ENCODE assay signal across 36 cellular contexts in the genomic region with DNA sequence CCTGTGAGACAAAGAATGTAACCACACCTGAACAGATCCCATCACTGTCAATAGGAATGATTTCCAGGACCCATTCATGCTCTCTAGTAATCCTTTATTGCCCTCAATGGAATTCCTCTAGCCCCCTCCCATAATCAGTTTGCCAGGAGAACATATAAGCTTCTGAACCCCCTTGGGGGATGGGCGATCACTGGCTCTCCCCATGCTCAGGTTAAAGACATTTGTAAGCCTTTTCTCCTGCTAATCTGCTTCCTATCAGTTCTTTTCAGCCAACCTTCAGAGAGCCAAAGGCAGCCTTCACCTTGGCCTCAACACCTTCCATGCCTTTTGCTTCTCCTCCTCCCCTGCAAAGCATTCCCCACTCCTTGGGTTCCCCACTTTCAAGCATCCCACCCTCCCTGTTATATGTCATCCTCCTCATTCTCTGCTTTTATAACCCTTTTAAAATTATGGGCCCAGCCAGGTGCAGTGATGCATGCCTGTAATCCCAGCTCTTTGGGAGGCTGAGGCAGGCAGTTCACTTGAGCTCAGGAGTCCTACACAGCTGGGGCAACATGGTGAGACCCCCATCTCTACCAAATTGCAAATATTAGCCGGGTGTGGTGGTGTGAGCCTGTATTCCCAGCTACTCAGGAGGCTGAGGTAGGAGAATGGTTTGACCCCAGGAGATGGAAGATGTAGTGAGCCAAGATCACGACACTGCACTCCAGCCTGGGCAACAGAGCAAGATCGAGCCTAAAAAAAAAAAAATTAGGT. TPM values are rescaled to one million over a fixed set of nuclear protein-coding genes. Genes with fewer than 3 reads are reported as not detected.
"Had no signal": no experiment of that assay in that cellular context is flagged by ENCODE, and none has a peak within 500 bp of the region (broad histone marks: within the 10 kb centered on the region; RNA-seq: fewer than 3 reads in every experiment).

No MANE protein-coding gene starts in this region.

- ATAC-seq: gastrocnemius medialis; mucosa of descending colon; sciatic nerve; stimulated activated naive CD8-positive, alpha-beta T cell treated with anti-CD3 and anti-CD28 coated beads, Interleukin-15, Interleukin-2, amounts not matched to agents 100 U/mL and 50 U/mL, for 24 hours had no signal

- DNase-seq: activated CD4-positive, alpha-beta T cell treated with anti-CD3 and anti-CD28 coated beads for 4 hours; activated CD4-positive, alpha-beta T cell treated with anti-CD3 and anti-CD28 coated beads, Interleukin-2, amount 50 U/mL, for 4 hours; activated CD8-positive, alpha-beta memory T cell treated with anti-CD3 and anti-CD28 coated beads for 24 hours; activated effector memory CD4-positive, alpha-beta T cell treated with anti-CD3 and anti-CD28 coated beads, Interleukin-2, amount 50 U/mL, for 16 hours; activated naive CD4-positive, alpha-beta T cell treated with anti-CD3 and anti-CD28 coated beads, Interleukin-2, amount 10 ng/mL, durations not matched to agents 7 days and 5 days; activated naive CD8-positive, alpha-beta T cell treated with anti-CD3 and anti-CD28 coated beads, Interleukin-2, amount 10 ng/mL, durations not matched to agents 7 days and 5 days; activated T-cell treated with anti-CD3 and anti-CD28 coated beads, Interleukin-2, amount 50 U/mL, for 1 hour; cerebellar nuclear complex; colonic mucosa; dorsolateral prefrontal cortex; effector memory CD4-positive, alpha-beta T cell; erythroblast; gastrocnemius medialis; glutamatergic neuron; islet precursor cell; left ventricle myocardium inferior; mucosa of descending colon; ovary; retina; stimulated activated CD4-positive, alpha-beta T cell treated with anti-CD3 and anti-CD28 coated beads, Interleukin-12 subunit alpha, Interleukin-12 subunit beta, amount 100 ng/mL, for 4 hours; stimulated activated CD4-positive, alpha-beta T cell treated with anti-CD3 and anti-CD28 coated beads, Interleukin-4, amount 100 ng/mL, for 1 hour; stimulated activated naive CD8-positive, alpha-beta T cell treated with anti-CD3 and anti-CD28 coated beads, Interleukin-15, Interleukin-2, amounts not matched to agents 100 U/mL and 50 U/mL, for 24 hours; testis; transverse colon had no signal

- H3K36me3 ChIP-seq: ascending aorta, cardiac muscle cell, colonic mucosa, gastrocnemius medialis, left ventricle myocardium inferior, ovary, prostate gland, transverse colon had no signal

- H3K27me3 ChIP-seq: ascending aorta, cardiac muscle cell, colonic mucosa, dorsolateral prefrontal cortex, gastrocnemius medialis, ovary, testis, transverse colon had no signal

- H3K4me1 ChIP-seq: ascending aorta, colonic mucosa, gastrocnemius medialis, left ventricle myocardium inferior, testis, transverse colon had no signal

- H3K36me3 Mint-ChIP-seq: activated naive CD4-positive, alpha-beta T cell treated with anti-CD3 and anti-CD28 coated beads, Interleukin-2, amount 10 ng/mL, durations not matched to agents 7 days and 5 days; activated naive CD8-positive, alpha-beta T cell treated with anti-CD3 and anti-CD28 coated beads, Interleukin-2, amount 10 ng/mL, durations not matched to agents 7 days and 5 days; brain had no signal

- H3K9me3 ChIP-seq: colonic mucosa, gastrocnemius medialis, prostate gland, testis had no signal

- H3K4me3 ChIP-seq: ascending aorta, cardiac muscle cell, colonic mucosa, dorsolateral prefrontal cortex, gastrocnemius medialis, left ventricle myocardium inferior, lung, mucosa of descending colon, ovary, prostate gland, skin epidermis, testis, transverse colon had no signal

- H3K4me1 Mint-ChIP-seq: activated naive CD4-positive, alpha-beta T cell treated with anti-CD3 and anti-CD28 coated beads, Interleukin-2, amount 10 ng/mL, durations not matched to agents 7 days and 5 days; activated naive CD8-positive, alpha-beta T cell treated with anti-CD3 and anti-CD28 coated beads, Interleukin-2, amount 10 ng/mL, durations not matched to agents 7 days and 5 days; nephron had no signal

- H3K27ac ChIP-seq: ascending aorta, cardiac muscle cell, colonic mucosa, dorsolateral prefrontal cortex, gastrocnemius medialis, left ventricle myocardium inferior, ovary, prostate gland, skin epidermis, testis, transverse colon had no signal

- H3K4me3 Mint-ChIP-seq: activated naive CD4-positive, alpha-beta T cell treated with anti-CD3 and anti-CD28 coated beads, Interleukin-2, amount 10 ng/mL, durations not matched to agents 7 days and 5 days; activated naive CD8-positive, alpha-beta T cell treated with anti-CD3 and anti-CD28 coated beads, Interleukin-2, amount 10 ng/mL, durations not matched to agents 7 days and 5 days; activated T-helper 1 cell treated with anti-CD3 and anti-CD28 coated beads, Interleukin-12 subunit alpha, Interleukin-12 subunit beta, Interleukin-2, Interleukin-4 antibody, amounts not matched to agents 30 ng/mL and 10 ng/mL and 1 ng/mL, durations not matched to agents 14 hours and 24 hours and 36 hours; brain; nephron had no signal

- H3K27me3 Mint-ChIP-seq: activated naive CD4-positive, alpha-beta T cell treated with anti-CD3 and anti-CD28 coated beads, Interleukin-2, amount 10 ng/mL, durations not matched to agents 7 days and 5 days; activated naive CD8-positive, alpha-beta T cell treated with anti-CD3 and anti-CD28 coated beads, Interleukin-2, amount 10 ng/mL, durations not matched to agents 7 days and 5 days had no signal

- H3K27ac Mint-ChIP-seq: activated naive CD4-positive, alpha-beta T cell treated with anti-CD3 and anti-CD28 coated beads, Interleukin-2, amount 10 ng/mL, durations not matched to agents 7 days and 5 days; activated naive CD8-positive, alpha-beta T cell treated with anti-CD3 and anti-CD28 coated beads, Interleukin-2, amount 10 ng/mL, durations not matched to agents 7 days and 5 days; activated T-helper 1 cell treated with anti-CD3 and anti-CD28 coated beads, Interleukin-12 subunit alpha, Interleukin-12 subunit beta, Interleukin-2, Interleukin-4 antibody, amounts not matched to agents 30 ng/mL and 10 ng/mL and 1 ng/mL, durations not matched to agents 14 hours and 24 hours and 36 hours; brain; nephron had no signal

RNA-seq across cellular contexts. Expression of a gene that starts 12.4 kb away (rescaled TPM):
- total RNA-seq: activated naive CD8-positive, alpha-beta T cell treated with anti-CD3 and anti-CD28 coated beads, Interleukin-2, amount 10 ng/mL, durations not matched to agents 7 days and 5 days; activated T-helper 1 cell treated with anti-CD3 and anti-CD28 coated beads, Interleukin-12 subunit alpha, Interleukin-12 subunit beta, Interleukin-2, Interleukin-4 antibody, amounts not matched to agents 30 ng/mL and 10 ng/mL and 1 ng/mL, durations not matched to agents 14 hours and 24 hours and 36 hours; ascending aorta; cardiac muscle cell; colonic mucosa; left ventricle myocardium inferior; lung; mesenteric fat pad; mucosa of descending colon; myocyte; ovary; prostate gland; sciatic nerve; T-helper 1 cell treated with Interleukin-12 subunit alpha and Interleukin-12 subunit beta and Interleukin-4 antibody, amounts not matched to agents 30 ng/mL and 1 ng/mL, for 36 hours; testis; transverse colon had no signal
- polyA plus RNA-seq: cardiac muscle cell, ovary had no signal
